In genomic region chr20:63559485-63560332, GRCh38 we compare ENCODE assay signal across 15 cellular contexts. TPM values are rescaled to one million over a fixed set of nuclear protein-coding genes. Genes with fewer than 3 reads are reported as not detected.
"Had no signal": no experiment of that assay in that cellular context is flagged by ENCODE, and none has a peak within 500 bp of the region (broad histone marks: within the 10 kb centered on the region; RNA-seq: fewer than 3 reads in every experiment).

No MANE protein-coding gene starts in this region.

RNA-seq across cellular contexts. Expression of gene FNDC11, which starts 5.8 kb away (rescaled TPM):
- total RNA-seq: ascending aorta, right lobe of liver, vagina had no signal
- polyA plus RNA-seq: immature natural killer cell had no signal

RNA-seq across cellular contexts. Expression of gene SRMS, which starts 12.2 kb away (rescaled TPM):
- total RNA-seq: activated naive CD8-positive, alpha-beta T cell treated with anti-CD3 and anti-CD28 coated beads, Interleukin-2, amount 10 ng/mL, durations not matched to agents 7 days and 5 days; activated T-helper 2 cell treated with anti-CD3 and anti-CD28 coated beads, Interferon-gamma antibody, Interleukin-2, Interleukin-4, amounts not matched to agents 10 μg/mL and 5 μg/mL and 100 μg/mL, durations not matched to agents 14 hours and 24 hours and 36 hours; ascending aorta; cardiac muscle cell; cerebellum; dorsolateral prefrontal cortex; liver; mesothelial cell of epicardium; ovary; progenitor cell of endocrine pancreas; renal cortical epithelial cell; right lobe of liver; skeletal muscle tissue; vagina had no signal
- polyA plus RNA-seq: cardiac muscle cell, immature natural killer cell, liver, ovary had no signal

RNA-seq across cellular contexts. Expression of gene PTK6, which starts 22.5 kb away (rescaled TPM):
- total RNA-seq: ascending aorta, cardiac muscle cell, cerebellum, skeletal muscle tissue had no signal
